In genomic region chr11:43649501-43649900, GRCh38 we compare ENCODE assay signal across 18 cellular contexts. TPM values are rescaled to one million over a fixed set of nuclear protein-coding genes. Genes with fewer than 3 reads are reported as not detected.
DNase-seq lines count a peak whose midpoint lies in the region; TF ChIP-seq lines count a peak whose summit lies in the region.
"Had no signal": no experiment of that assay in that cellular context is flagged by ENCODE, and none has a peak within 500 bp of the region (broad histone marks: within the 10 kb centered on the region; RNA-seq: fewer than 3 reads in every experiment).

No MANE protein-coding gene starts in this region.

- H2AFZ ChIP-seq in Karpas-422 (ENCODE audit: low read length): no peak overlapping the region
- H2AFZ ChIP-seq: GM23248 had no signal

- H3K36me3 Mint-ChIP-seq in endodermal cell (ENCODE audit: low read depth): peaks cover 5% of the 10 kb centered on the region

- no peak overlapping the region for H3K27ac Mint-ChIP-seq in endodermal cell
- H3K27ac Mint-ChIP-seq: CD4-positive, CD25-positive, alpha-beta regulatory T cell; T-helper 17 cell had no signal

- no peaks in the 10 kb centered on the region for H3K9me2 ChIP-seq in Karpas-422 (replicated peaks; ENCODE audit: insufficient read depth, low read length)

- H3K27ac ChIP-seq in Karpas-422 (ENCODE audit: low read length) (no peak overlapping the region), endodermal cell (ENCODE audit: low read depth, low read length) (no peak overlapping the region), suprapubic skin (no peak overlapping the region)
- H3K27ac ChIP-seq: GM23248, KMS-11 had no signal

- H3K27me3 Mint-ChIP-seq in endodermal cell (ENCODE audit: insufficient read depth): peaks cover 12% of the 10 kb centered on the region
- H3K27me3 Mint-ChIP-seq: CD4-positive, CD25-positive, alpha-beta regulatory T cell; T-helper 17 cell had no signal

- no peak for DNase-seq in BE2C
- peak; percentile 58 for DNase-seq in Karpas-422
- DNase-seq in OCI-M1 (lab: John Stamatoyannopoulos, UW): peak; percentile 10
- DNase-seq in endodermal cell: no peak
- no peak for DNase-seq in iPS-NIHi11 (ENCODE audit: low spot score)
- no peak for DNase-seq in anterior cingulate cortex (lab: John Stamatoyannopoulos, UW)
- no peak for DNase-seq in suprapubic skin (ENCODE audit: low spot score in 2 of 2)
- DNase-seq: ACHN; AML-193; CD4-positive, CD25-positive, alpha-beta regulatory T cell; GM23248; MM.1S; NCI-H1417 treated with DMSO at 0.1 percent for 48 hours; NCI-H2029 treated with DMSO at 0.1 percent for 48 hours; NCI-H510A; Right ventricle myocardium superior; T-helper 17 cell had no signal

- H4K20me1 ChIP-seq in Karpas-422 (ENCODE audit: insufficient read depth, low read depth, low read length): no peaks in the 10 kb centered on the region

- H3K4me1 ChIP-seq in BE2C (no peaks in the 10 kb centered on the region), Karpas-422 (ENCODE audit: low read length) (peaks cover 7% of the 10 kb centered on the region), endodermal cell (ENCODE audit: control insufficient read depth, insufficient read depth, low read length) (peaks cover 2% of the 10 kb centered on the region), suprapubic skin (peaks cover 10% of the 10 kb centered on the region)

- no peaks in the 10 kb centered on the region for H3K9me3 Mint-ChIP-seq in endodermal cell

- H3K79me2 ChIP-seq in Karpas-422 (ENCODE audit: low read length): peaks cover 9% of the 10 kb centered on the region

- no peak overlapping the region for H3K4me2 ChIP-seq in Karpas-422 (ENCODE audit: low read depth, low read length, poor library complexity, severe bottlenecking)
- H3K4me2 ChIP-seq: KMS-11 had no signal

- H3K27me3 ChIP-seq in BE2C (no peaks in the 10 kb centered on the region), Karpas-422 (ENCODE audit: low read length) (no peaks in the 10 kb centered on the region), endodermal cell (ENCODE audit: control insufficient read depth, insufficient read depth, low read length, poor library complexity, severe bottlenecking) (peaks cover 5% of the 10 kb centered on the region), suprapubic skin (no peaks in the 10 kb centered on the region)

- peaks cover 8% of the 10 kb centered on the region for H3K4me1 Mint-ChIP-seq in endodermal cell

- H3K4me3 ChIP-seq in BE2C (ENCODE audit: low read depth, low read length) (no peak overlapping the region), Karpas-422 (ENCODE audit: low read length) (no peak overlapping the region), endodermal cell (ENCODE audit: low read length) (no peak overlapping the region), suprapubic skin (no peak overlapping the region)
- H3K4me3 ChIP-seq: GM23248 had no signal

- H3K9me3 ChIP-seq in BE2C: no peaks in the 10 kb centered on the region
- H3K9me3 ChIP-seq in Karpas-422 (ENCODE audit: low read length): no peaks in the 10 kb centered on the region
- H3K9me3 ChIP-seq in endodermal cell (ENCODE audit: control insufficient read depth, low read length): peaks cover 4% of the 10 kb centered on the region
- no peaks in the 10 kb centered on the region for H3K9me3 ChIP-seq in suprapubic skin

- no peaks in the 10 kb centered on the region for H3K36me3 ChIP-seq in BE2C
- no peaks in the 10 kb centered on the region for H3K36me3 ChIP-seq in Karpas-422 (ENCODE audit: insufficient read depth, low read length)
- H3K36me3 ChIP-seq in endodermal cell (ENCODE audit: control insufficient read depth, insufficient read depth, low read length): no peaks in the 10 kb centered on the region
- no peaks in the 10 kb centered on the region for H3K36me3 ChIP-seq in suprapubic skin

- no peak for TF ChIP-seq POLR2A in suprapubic skin (IDR thresholded peaks at IDR 0.05)

- TF ChIP-seq CTCF in BE2C (IDR thresholded peaks at IDR 0.05; ENCODE audit: low read depth, low read length) (peak; percentile 45), endodermal cell (conservative IDR thresholded peaks at IDR 0.05) (peak; percentile 23), suprapubic skin (IDR thresholded peaks at IDR 0.05) (no peak)

- 92 to 96% methylated on average over 4 of the region's 4 CpGs for WGBS in endodermal cell (ENCODE audit: insufficient coverage in 1 of 2, insufficient read length in 1 of 2), 2 experiments
- WGBS in suprapubic skin: 93% methylated on average over 4 of the region's 4 CpGs

- no peak for TF ChIP-seq EP300 in suprapubic skin (IDR thresholded peaks at IDR 0.05)

- no peak overlapping the region for H3K9ac ChIP-seq in Karpas-422 (ENCODE audit: low read length)
- no peak overlapping the region for H3K9ac ChIP-seq in endodermal cell (ENCODE audit: extremely low read depth, low read length, poor library complexity, severe bottlenecking)
- H3K9ac ChIP-seq: GM23248, KMS-11 had no signal

- no peak overlapping the region for H3K4me3 Mint-ChIP-seq in endodermal cell
- H3K4me3 Mint-ChIP-seq: CD4-positive, CD25-positive, alpha-beta regulatory T cell; T-helper 17 cell had no signal

RNA-seq across cellular contexts. Expression of gene HSD17B12, which starts 31.0 kb away (rescaled TPM):
- 66.0 TPM for polyA plus RNA-seq in BE2C (2012; ENCODE audit: insufficient read depth, insufficient read length, low read depth)
- 156 and 355 TPM in 2 replicates for total RNA-seq in Karpas-422 (2014; rRNA removed; shearing (Covaris generic); ENCODE audit: low replicate concordance)
- total RNA-seq in endodermal cell (100 to 1,000 TPM; 109 to 138 TPM), suprapubic skin (10 to 100 TPM; 46.3 to 93.4 (median 60.1) TPM)
- polyA plus RNA-seq in endodermal cell (2013, experiment 1 of 2): 119 TPM
- polyA plus RNA-seq in endodermal cell (2013, experiment 2 of 2): 116 TPM

Comparison
In these comparisons a context has a peak if more than half of its experiments do, and no peak if none do; other contexts are left out.
1. DNase-seq: peak in Karpas-422 (single experiment) and OCI-M1 (single experiment); none in BE2C (single experiment), endodermal cell (single experiment), iPS-NIHi11 (single experiment), anterior cingulate cortex (0 of 58) and suprapubic skin (0 of 2).
2. CTCF ChIP-seq: peak in BE2C (single experiment) and endodermal cell (single experiment); none in suprapubic skin (0 of 2).